ENCODE assay signal across 1 cellular context in genomic region chr22:44449683-44450425, GRCh38.
TF ChIP-seq lines count a peak whose summit lies in the region.

No MANE protein-coding gene starts in this region.

TF ChIP-seq in H1, 55 proteins besides CTCF, POLR2A, EP300 and RAD21:
- TF ChIP-seq SP2 (IDR thresholded peaks at IDR 0.05; ENCODE audit: low read length) (no peak), ASH2L (IDR thresholded peaks at IDR 0.05; ENCODE audit: low read length) (no peak), RBBP5 (IDR thresholded peaks at IDR 0.05; ENCODE audit: borderline replicate concordance, low read depth, low read length) (no peak), BRCA1 (IDR thresholded peaks at IDR 0.05; ENCODE audit: low read depth, low read length) (no peak), CTBP2 (IDR thresholded peaks at IDR 0.05; ENCODE audit: borderline replicate concordance, insufficient read depth, insufficient read length, low read length) (no peak), SRF (IDR thresholded peaks at IDR 0.05; ENCODE audit: low read depth, low read length) (no peak), MAFK (IDR thresholded peaks at IDR 0.05; ENCODE audit: low read depth, low read length) (no peak; the same call in 1 of the 2 replicates), SIRT6 (IDR thresholded peaks at IDR 0.05; ENCODE audit: low read length) (no peak), MAX (IDR thresholded peaks at IDR 0.05) (no peak), KDM5A (IDR thresholded peaks at IDR 0.05; ENCODE audit: low read length) (no peak), USF2 (IDR thresholded peaks at IDR 0.05; ENCODE audit: low read length) (no peak), ZNF274 (IDR thresholded peaks at IDR 0.05; ENCODE audit: borderline replicate concordance, extremely low read depth, low read length) (no peak), POLR2AphosphoS5 (IDR thresholded peaks at IDR 0.05; ENCODE audit: low read depth, low read length) (no peak), ATF3 (IDR thresholded peaks at IDR 0.05; ENCODE audit: insufficient read depth, low read depth, low read length) (no peak), KDM4A (IDR thresholded peaks at IDR 0.05; ENCODE audit: low read depth, low read length, severe bottlenecking) (no peak), TEAD4 (IDR thresholded peaks at IDR 0.05; ENCODE audit: low read depth, low read length) (no peak)
